In the genomic region with DNA sequence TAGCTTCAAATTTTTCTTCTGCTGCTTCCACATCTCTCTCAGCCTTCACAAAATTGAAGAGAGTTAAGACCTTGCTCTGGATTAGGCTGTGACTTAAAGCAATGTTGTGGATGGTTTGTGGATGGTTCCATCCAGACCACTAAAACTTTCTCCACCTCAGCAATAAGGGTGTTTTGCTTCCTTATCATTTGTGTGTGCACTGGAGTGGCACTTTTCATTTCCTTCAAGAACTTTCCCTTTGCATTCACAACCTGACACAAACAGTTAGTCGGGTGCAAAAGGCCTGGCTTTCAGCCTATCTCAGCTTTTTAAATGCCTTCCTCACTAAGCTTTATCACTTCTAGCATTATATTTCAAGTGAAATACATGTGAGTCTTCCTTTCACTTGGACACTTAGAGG, we compare ENCODE assay signal across 24 cellular contexts.
"Had no signal": no experiment of that assay in that cellular context is flagged by ENCODE, and none has a peak within 500 bp of the region (broad histone marks: within the 10 kb centered on the region; RNA-seq: fewer than 3 reads in every experiment).

No MANE protein-coding gene starts in this region.

- H3K27me3 Mint-ChIP-seq: activated CD4-positive, alpha-beta T cell treated with anti-CD3 and anti-CD28 coated beads for 36 hours; activated naive CD8-positive, alpha-beta T cell treated with anti-CD3 and anti-CD28 coated beads for 36 hours; naive thymus-derived CD8-positive, alpha-beta T cell had no signal

- ATAC-seq: activated CD4-positive, alpha-beta T cell treated with anti-CD3 and anti-CD28 coated beads for 36 hours; activated CD8-positive, alpha-beta T cell treated with anti-CD3 and anti-CD28 coated beads, Interleukin-2, amount 10 ng/mL, durations not matched to agents 7 days and 5 days; activated T-cell treated with anti-CD3 and anti-CD28 coated beads, Interleukin-2, amount 50 U/mL, for 72 hours; body of pancreas; gastrocnemius medialis; naive thymus-derived CD8-positive, alpha-beta T cell; stimulated activated naive CD8-positive, alpha-beta T cell treated with anti-CD3 and anti-CD28 coated beads, Interleukin-15, Interleukin-2, amounts not matched to agents 100 U/mL and 50 U/mL, for 24 hours had no signal

- H3K4me3 Mint-ChIP-seq: activated CD4-positive, alpha-beta T cell treated with anti-CD3 and anti-CD28 coated beads for 36 hours; activated CD8-positive, alpha-beta T cell treated with anti-CD3 and anti-CD28 coated beads, Interleukin-2, amount 10 ng/mL, durations not matched to agents 7 days and 5 days; activated naive CD8-positive, alpha-beta T cell treated with anti-CD3 and anti-CD28 coated beads for 36 hours; activated T-cell treated with anti-CD3 and anti-CD28 coated beads, Interleukin-2, amount 50 U/mL, for 72 hours; mesothelial cell of epicardium; naive thymus-derived CD8-positive, alpha-beta T cell had no signal

- H3K9me3 ChIP-seq: adrenal gland, body of pancreas, gastrocnemius medialis, left ventricle myocardium inferior, right atrium auricular region, testis, transverse colon had no signal

- H3K27me3 ChIP-seq: adrenal gland, body of pancreas, dorsolateral prefrontal cortex, gastrocnemius medialis, right atrium auricular region, testis, transverse colon had no signal

- DNase-seq: activated CD4-positive, alpha-beta T cell treated with anti-CD3 and anti-CD28 coated beads for 36 hours; activated CD4-positive, CD25-positive, alpha-beta regulatory T cell; activated CD8-positive, alpha-beta T cell treated with anti-CD3 and anti-CD28 coated beads, Interleukin-2, amount 10 ng/mL, durations not matched to agents 7 days and 5 days; activated naive CD4-positive, alpha-beta T cell; activated naive CD8-positive, alpha-beta T cell treated with anti-CD3 and anti-CD28 coated beads for 36 hours; activated T-cell treated with anti-CD3 and anti-CD28 coated beads for 4 hours; activated T-cell treated with anti-CD3 and anti-CD28 coated beads, Interleukin-2, amount 50 U/mL, for 72 hours; adrenal gland; aorta; body of pancreas; dorsolateral prefrontal cortex; effector memory CD4-positive, alpha-beta T cell; gastrocnemius medialis; glutamatergic neuron; left ventricle myocardium inferior; naive thymus-derived CD8-positive, alpha-beta T cell; stimulated activated CD4-positive, alpha-beta T cell treated with anti-CD3 and anti-CD28 coated beads, Interleukin-1b, Interleukin-23, amount 100 ng/mL, for 48 hours; stimulated activated naive CD8-positive, alpha-beta T cell treated with anti-CD3 and anti-CD28 coated beads, Interleukin-15, Interleukin-2, amounts not matched to agents 100 U/mL and 50 U/mL, for 24 hours; testis; transverse colon had no signal

- H3K27ac Mint-ChIP-seq: activated CD4-positive, alpha-beta T cell treated with anti-CD3 and anti-CD28 coated beads for 36 hours; activated CD8-positive, alpha-beta T cell treated with anti-CD3 and anti-CD28 coated beads, Interleukin-2, amount 10 ng/mL, durations not matched to agents 7 days and 5 days; activated naive CD8-positive, alpha-beta T cell treated with anti-CD3 and anti-CD28 coated beads for 36 hours; activated T-cell treated with anti-CD3 and anti-CD28 coated beads, Interleukin-2, amount 50 U/mL, for 72 hours; mesothelial cell of epicardium; naive thymus-derived CD8-positive, alpha-beta T cell had no signal

- H3K36me3 ChIP-seq: adrenal gland, gastrocnemius medialis, left ventricle myocardium inferior, right atrium auricular region, transverse colon had no signal

- H3K4me1 ChIP-seq: right atrium auricular region, testis had no signal

- H3K27ac ChIP-seq: adrenal gland, body of pancreas, dorsolateral prefrontal cortex, gastrocnemius medialis, left ventricle myocardium inferior, right atrium auricular region, testis, transverse colon had no signal

- H3K9me3 Mint-ChIP-seq: activated naive CD8-positive, alpha-beta T cell treated with anti-CD3 and anti-CD28 coated beads for 36 hours; activated T-cell treated with anti-CD3 and anti-CD28 coated beads, Interleukin-2, amount 50 U/mL, for 72 hours had no signal

- H3K4me2 ChIP-seq: smooth muscle cell had no signal

- H3K4me3 ChIP-seq: adrenal gland, body of pancreas, dorsolateral prefrontal cortex, gastrocnemius medialis, left ventricle myocardium inferior, lung, right atrium auricular region, smooth muscle cell, testis, transverse colon had no signal
